ENCODE assay signal across 8 cellular contexts in the genomic region with DNA sequence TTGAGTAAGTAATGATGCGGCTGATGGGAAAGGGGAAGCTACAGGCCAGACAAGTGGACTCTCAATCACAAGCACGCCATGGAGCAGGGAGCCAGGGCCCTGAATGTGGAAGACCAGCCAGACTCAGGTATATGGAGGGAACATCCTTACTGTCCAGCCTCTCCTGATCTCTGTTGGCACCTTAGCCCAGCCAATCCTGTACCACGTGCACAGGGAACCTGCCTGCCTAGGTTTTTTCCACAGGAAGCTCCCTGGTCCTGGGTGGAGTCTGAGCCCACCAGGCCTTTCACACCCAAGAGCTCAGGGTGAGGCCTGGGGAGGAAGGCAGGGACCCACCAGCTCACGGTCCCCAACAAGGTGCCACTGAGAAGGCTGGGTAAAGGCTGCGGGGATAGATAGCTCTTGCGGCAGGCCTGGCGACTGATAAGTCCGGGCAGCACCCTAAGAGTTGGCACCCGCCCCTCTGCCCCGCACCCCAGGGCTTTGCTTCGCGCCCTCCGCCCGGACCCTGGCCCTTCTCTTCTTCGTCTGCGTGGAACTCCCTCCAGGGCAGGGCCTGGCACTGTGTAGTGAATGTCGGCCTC. TPM values are rescaled to one million over a fixed set of nuclear protein-coding genes. Genes with fewer than 3 reads are reported as not detected.
DNase-seq lines count a peak whose midpoint lies in the region; ATAC-seq and TF ChIP-seq lines count a peak whose summit lies in the region.

No MANE protein-coding gene starts in this region.

- H3K9me3 Mint-ChIP-seq in CD4-positive, CD25-positive, alpha-beta regulatory T cell = no peaks in the 10 kb centered on the region

- H3K4me3 Mint-ChIP-seq in CD4-positive, CD25-positive, alpha-beta regulatory T cell = peak overlapping the region; percentile 92 to 95 (median 94)

- H3K36me3 ChIP-seq in CD4-positive, CD25-positive, alpha-beta regulatory T cell (ENCODE audit: control insufficient read depth, insufficient read depth, low read length) = peaks cover 22% of the 10 kb centered on the region
- H3K36me3 ChIP-seq in right lobe of liver = peaks cover 0 to 20% (median 9%) of the 10 kb centered on the region in 4 donors
- peaks cover 0 to 14% (median 0%) of the 10 kb centered on the region in 4 donors for H3K36me3 ChIP-seq in transverse colon

- ATAC-seq in CD4-positive, CD25-positive, alpha-beta regulatory T cell (ENCODE audit: low read depth in 2 of 2) = no peak
- peak; percentile 1 for ATAC-seq in HG03196 (IDR thresholded peaks at IDR 0.05; ENCODE audit: unreplicated experiment)
- ATAC-seq in right lobe of liver = peak; percentile 0 to 7 (median 0)
- no peak for ATAC-seq in HG03439 (IDR thresholded peaks at IDR 0.05; ENCODE audit: unreplicated experiment)

- peak overlapping the region; percentile 96 to 98 (median 97) for H3K27ac Mint-ChIP-seq in CD4-positive, CD25-positive, alpha-beta regulatory T cell

- in situ Hi-C loops in astrocyte of the spinal cord (cut with HindIII; ENCODE audit: low sequenced_read_pairs) (no loop called here), transverse colon (cut with MboI; ENCODE audit: low pct_ligation_motif_present in 1 of 4, low pct_unique_long_range_greater_than_20kb in 1 of 4, low sequenced_read_pairs in 3 of 4) (loop anchor here in 3 of 4 donors (5.0 to 10.0 kb wide), 3 partner anchors 128 to 138 kb away; no protein-coding TSS in a partner anchor)

- TF ChIP-seq CTCF in astrocyte of the spinal cord (IDR thresholded peaks at IDR 0.05; ENCODE audit: low read depth, low read length) = no peak
- no peak for TF ChIP-seq CTCF in right lobe of liver (IDR thresholded peaks at IDR 0.05)
- no peak for TF ChIP-seq CTCF in transverse colon (IDR thresholded peaks at IDR 0.05)

- no peaks in the 10 kb centered on the region for H3K27me3 ChIP-seq in CD4-positive, CD25-positive, alpha-beta regulatory T cell (ENCODE audit: control insufficient read depth, insufficient read depth, low read length)
- H3K27me3 ChIP-seq in right lobe of liver (no peaks in the 10 kb centered on the region), transverse colon (peaks cover 6% of the 10 kb centered on the region)

- H3K4me1 Mint-ChIP-seq in CD4-positive, CD25-positive, alpha-beta regulatory T cell = peaks cover 8 to 47% (median 24%) of the 10 kb centered on the region in 4 donors

- H3K27ac ChIP-seq in CD4-positive, CD25-positive, alpha-beta regulatory T cell (ENCODE audit: insufficient read depth, low read length, poor library complexity, severe bottlenecking) = peak overlapping the region; percentile 96
- H3K27ac ChIP-seq in right lobe of liver (peak overlapping the region; percentile 77 to 90 (median 86)), transverse colon (peak overlapping the region; percentile 91 to 96 (median 92))

- intact Hi-C loops in right lobe of liver (cut with DNase I) (loop anchor here in 1 of 2 donors (5.0 kb wide), 1 partner anchor 131 kb away; no protein-coding TSS in a partner anchor), transverse colon (cut with DNase I; ENCODE audit: low total_unique reads) (loop anchor here (5.0 kb wide), 1 partner anchor 131 kb away; no protein-coding TSS in a partner anchor)

- peak overlapping the region; percentile 59 for H3K4me3 ChIP-seq in CD4-positive, CD25-positive, alpha-beta regulatory T cell (ENCODE audit: low read depth, low read length)
- H3K4me3 ChIP-seq in astrocyte of the spinal cord (ENCODE audit: low read depth, low read length) (peak overlapping the region; percentile 73), right lobe of liver (peak overlapping the region; percentile 75 to 86 (median 84)), transverse colon (peak overlapping the region; percentile 60 to 90 (median 88))

- H3K27me3 Mint-ChIP-seq in CD4-positive, CD25-positive, alpha-beta regulatory T cell = peaks cover 3% of the 10 kb centered on the region

- peaks cover 6% of the 10 kb centered on the region for H3K36me3 Mint-ChIP-seq in CD4-positive, CD25-positive, alpha-beta regulatory T cell

- TF ChIP-seq EP300 in transverse colon (IDR thresholded peaks at IDR 0.05; ENCODE audit: low read depth) = no peak

- no peak for DNase-seq in CD4-positive, CD25-positive, alpha-beta regulatory T cell
- DNase-seq in astrocyte of the spinal cord (ENCODE audit: low read depth, low spot score) (no peak), right lobe of liver (no peak), transverse colon (peak; percentile 29)
- no peak for DNase-seq in activated CD4-positive, CD25-positive, alpha-beta regulatory T cell (lab: John Stamatoyannopoulos, UW)
- no peak for DNase-seq in activated CD4-positive, alpha-beta T cell treated with anti-CD3 and anti-CD28 coated beads for 1 hour

- WGBS in right lobe of liver (ENCODE audit: insufficient coverage, low coverage, low lambda C conversion rate, missing lambda C conversion rate) = 0% methylated on average over 1 of the region's 17 CpGs
- WGBS in transverse colon (ENCODE audit: low coverage in 1 of 2), 2 donors = 13 to 100% methylated on average over 1 to 13 of the region's 17 CpGs

- TF ChIP-seq POLR2A in right lobe of liver (IDR thresholded peaks at IDR 0.05) (no peak), transverse colon (IDR thresholded peaks at IDR 0.05) (no peak)

- peaks cover 32% of the 10 kb centered on the region for H3K4me1 ChIP-seq in CD4-positive, CD25-positive, alpha-beta regulatory T cell (ENCODE audit: control insufficient read depth, insufficient read depth, low read length, poor library complexity, severe bottlenecking)
- H3K4me1 ChIP-seq in right lobe of liver (peaks cover 2 to 58% (median 22%) of the 10 kb centered on the region in 4 donors), transverse colon (peaks cover 9 to 16% (median 12%) of the 10 kb centered on the region in 4 donors)

- no peaks in the 10 kb centered on the region for H3K9me3 ChIP-seq in CD4-positive, CD25-positive, alpha-beta regulatory T cell (ENCODE audit: control insufficient read depth in 2 of 2, low read length in 2 of 2)
- H3K9me3 ChIP-seq in right lobe of liver (no peaks in the 10 kb centered on the region), transverse colon (no peaks in the 10 kb centered on the region)

RNA-seq across cellular contexts. Expression of a gene that starts 0.9 kb away (rescaled TPM):
- total RNA-seq in CD4-positive, CD25-positive, alpha-beta regulatory T cell = 87.7 TPM
- 100 to 1,000 TPM; 126 to 138 (median 135) TPM for polyA plus RNA-seq in CD4-positive, CD25-positive, alpha-beta regulatory T cell
- total RNA-seq in right lobe of liver = 100 to 1,000 TPM in 2 of 6 experiments, 10 to 100 TPM in 4; 60.9 to 114 (median 90.5) TPM
- total RNA-seq in transverse colon = 100 to 1,000 TPM in 3 of 4 donors, 10 to 100 TPM in 1; 53.9 to 151 (median 116) TPM

RNA-seq across cellular contexts. Expression of a gene that starts 16.1 kb away (rescaled TPM):
- 4.1 TPM for total RNA-seq in CD4-positive, CD25-positive, alpha-beta regulatory T cell
- 1 to 10 TPM in 2 of 4 donors, under 1 TPM in 2; 0.76 to 1.6 (median 0.97) TPM for polyA plus RNA-seq in CD4-positive, CD25-positive, alpha-beta regulatory T cell
- total RNA-seq in right lobe of liver = 100 to 1,000 TPM; 321 to 695 (median 632) TPM
- 100 to 1,000 TPM in 1 of 4 donors, 10 to 100 TPM in 3; 12.2 to 116 (median 15.1) TPM for total RNA-seq in transverse colon

RNA-seq across cellular contexts. Expression of a gene that starts 16.1 kb away (rescaled TPM):
- total RNA-seq in CD4-positive, CD25-positive, alpha-beta regulatory T cell = 47.1 TPM
- 10 to 100 TPM in 3 of 4 donors, 1 to 10 TPM in 1; 9.8 to 16.6 (median 12.6) TPM for polyA plus RNA-seq in CD4-positive, CD25-positive, alpha-beta regulatory T cell
- total RNA-seq in right lobe of liver (10 to 100 TPM; 32.4 to 48.3 (median 39.9) TPM), transverse colon (10 to 100 TPM; 34.6 to 99.5 (median 52.1) TPM)

RNA-seq across cellular contexts. Expression of a gene that starts 46.3 kb away (rescaled TPM):
- not detected for total RNA-seq in CD4-positive, CD25-positive, alpha-beta regulatory T cell
- polyA plus RNA-seq in CD4-positive, CD25-positive, alpha-beta regulatory T cell = 1 to 10 TPM in 3 of 4 donors, under 1 TPM in 1; 0.53 to 1.5 (median 1.1) TPM
- total RNA-seq in right lobe of liver (1 to 10 TPM in 1 of 6 experiments, under 1 TPM in 3, not detected in 2; 0.07 to 2.4 (median 0.64) TPM), transverse colon (under 1 TPM in 2 of 4 donors, not detected in 2; 0.68 to 0.79 TPM)

RNA-seq across cellular contexts. Expression of a gene that starts 50.5 kb away (rescaled TPM):
- 32.1 TPM for total RNA-seq in CD4-positive, CD25-positive, alpha-beta regulatory T cell
- polyA plus RNA-seq in CD4-positive, CD25-positive, alpha-beta regulatory T cell = 10 to 100 TPM; 14.7 to 29.7 (median 16.9) TPM
- total RNA-seq in right lobe of liver = 10 to 100 TPM; 12.2 to 34.2 (median 25.6) TPM
- total RNA-seq in transverse colon = 10 to 100 TPM; 37.2 to 53.9 (median 44.2) TPM

Comparison
In these comparisons a context has a peak if more than half of its experiments do, and no peak if none do; other contexts are left out.
1. ATAC-seq: peak in HG03196 (single experiment) and right lobe of liver (4 of 4); none in CD4-positive, CD25-positive, alpha-beta regulatory T cell (0 of 2) and HG03439 (single experiment).
2. Peak in every context shown above with its lines, with median percentiles within 50 percentile points of each other: H3K27ac ChIP-seq and H3K4me3 ChIP-seq.